ENCODE assay signal across 1 cellular context in genomic region chr7:52009195-52009594, GRCh38.
TF ChIP-seq lines count a peak whose summit lies in the region.

No MANE protein-coding gene starts in this region.

TF ChIP-seq in GM23338, 12 proteins besides CTCF, POLR2A, EP300 and RAD21 (continued from another document):
- TF ChIP-seq, protein P1, sequence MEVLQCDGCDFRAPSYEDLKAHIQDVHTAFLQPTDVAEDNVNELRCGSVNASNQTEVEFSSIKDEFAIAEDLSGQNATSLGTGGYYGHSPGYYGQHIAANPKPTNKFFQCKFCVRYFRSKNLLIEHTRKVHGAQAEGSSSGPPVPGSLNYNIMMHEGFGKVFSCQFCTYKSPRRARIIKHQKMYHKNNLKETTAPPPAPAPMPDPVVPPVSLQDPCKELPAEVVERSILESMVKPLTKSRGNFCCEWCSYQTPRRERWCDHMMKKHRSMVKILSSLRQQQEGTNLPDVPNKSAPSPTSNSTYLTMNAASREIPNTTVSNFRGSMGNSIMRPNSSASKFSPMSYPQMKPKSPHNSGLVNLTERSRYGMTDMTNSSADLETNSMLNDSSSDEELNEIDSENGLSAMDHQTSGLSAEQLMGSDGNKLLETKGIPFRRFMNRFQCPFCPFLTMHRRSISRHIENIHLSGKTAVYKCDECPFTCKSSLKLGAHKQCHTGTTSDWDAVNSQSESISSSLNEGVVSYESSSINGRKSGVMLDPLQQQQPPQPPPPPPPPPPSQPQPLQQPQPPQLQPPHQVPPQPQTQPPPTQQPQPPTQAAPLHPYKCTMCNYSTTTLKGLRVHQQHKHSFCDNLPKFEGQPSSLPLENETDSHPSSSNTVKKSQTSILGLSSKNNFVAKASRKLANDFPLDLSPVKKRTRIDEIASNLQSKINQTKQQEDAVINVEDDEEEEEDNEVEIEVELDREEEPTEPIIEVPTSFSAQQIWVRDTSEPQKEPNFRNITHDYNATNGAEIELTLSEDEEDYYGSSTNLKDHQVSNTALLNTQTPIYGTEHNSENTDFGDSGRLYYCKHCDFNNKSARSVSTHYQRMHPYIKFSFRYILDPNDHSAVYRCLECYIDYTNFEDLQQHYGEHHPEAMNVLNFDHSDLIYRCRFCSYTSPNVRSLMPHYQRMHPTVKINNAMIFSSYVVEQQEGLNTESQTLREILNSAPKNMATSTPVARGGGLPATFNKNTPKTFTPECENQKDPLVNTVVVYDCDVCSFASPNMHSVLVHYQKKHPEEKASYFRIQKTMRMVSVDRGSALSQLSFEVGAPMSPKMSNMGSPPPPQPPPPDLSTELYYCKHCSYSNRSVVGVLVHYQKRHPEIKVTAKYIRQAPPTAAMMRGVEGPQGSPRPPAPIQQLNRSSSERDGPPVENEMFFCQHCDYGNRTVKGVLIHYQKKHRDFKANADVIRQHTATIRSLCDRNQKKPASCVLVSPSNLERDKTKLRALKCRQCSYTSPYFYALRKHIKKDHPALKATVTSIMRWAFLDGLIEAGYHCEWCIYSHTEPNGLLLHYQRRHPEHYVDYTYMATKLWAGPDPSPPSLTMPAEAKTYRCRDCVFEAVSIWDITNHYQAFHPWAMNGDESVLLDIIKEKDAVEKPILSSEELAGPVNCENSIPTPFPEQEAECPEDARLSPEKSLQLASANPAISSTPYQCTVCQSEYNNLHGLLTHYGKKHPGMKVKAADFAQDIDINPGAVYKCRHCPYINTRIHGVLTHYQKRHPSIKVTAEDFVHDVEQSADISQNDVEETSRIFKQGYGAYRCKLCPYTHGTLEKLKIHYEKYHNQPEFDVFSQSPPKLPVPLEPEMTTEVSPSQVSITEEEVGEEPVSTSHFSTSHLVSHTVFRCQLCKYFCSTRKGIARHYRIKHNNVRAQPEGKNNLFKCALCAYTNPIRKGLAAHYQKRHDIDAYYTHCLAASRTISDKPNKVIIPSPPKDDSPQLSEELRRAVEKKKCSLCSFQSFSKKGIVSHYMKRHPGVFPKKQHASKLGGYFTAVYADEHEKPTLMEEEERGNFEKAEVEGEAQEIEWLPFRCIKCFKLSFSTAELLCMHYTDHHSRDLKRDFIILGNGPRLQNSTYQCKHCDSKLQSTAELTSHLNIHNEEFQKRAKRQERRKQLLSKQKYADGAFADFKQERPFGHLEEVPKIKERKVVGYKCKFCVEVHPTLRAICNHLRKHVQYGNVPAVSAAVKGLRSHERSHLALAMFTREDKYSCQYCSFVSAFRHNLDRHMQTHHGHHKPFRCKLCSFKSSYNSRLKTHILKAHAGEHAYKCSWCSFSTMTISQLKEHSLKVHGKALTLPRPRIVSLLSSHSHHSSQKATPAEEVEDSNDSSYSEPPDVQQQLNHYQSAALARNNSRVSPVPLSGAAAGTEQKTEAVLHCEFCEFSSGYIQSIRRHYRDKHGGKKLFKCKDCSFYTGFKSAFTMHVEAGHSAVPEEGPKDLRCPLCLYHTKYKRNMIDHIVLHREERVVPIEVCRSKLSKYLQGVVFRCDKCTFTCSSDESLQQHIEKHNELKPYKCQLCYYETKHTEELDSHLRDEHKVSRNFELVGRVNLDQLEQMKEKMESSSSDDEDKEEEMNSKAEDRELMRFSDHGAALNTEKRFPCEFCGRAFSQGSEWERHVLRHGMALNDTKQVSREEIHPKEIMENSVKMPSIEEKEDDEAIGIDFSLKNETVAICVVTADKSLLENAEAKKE (CRISPR knock-in tag; IDR thresholded peaks at IDR 0.05) = no peak
- TF ChIP-seq JUNB (IDR thresholded peaks at IDR 0.05; ENCODE audit: unreplicated experiment) = no peak
- no peak for TF ChIP-seq NANOG (IDR thresholded peaks at IDR 0.05; ENCODE audit: borderline replicate concordance)
- no peak for TF ChIP-seq ZNF114 (CRISPR knock-in tag; IDR thresholded peaks at IDR 0.05)
- no peak for TF ChIP-seq EZH2 (IDR thresholded peaks at IDR 0.05; ENCODE audit: low read depth, unreplicated experiment)
- TF ChIP-seq ZNF331 (CRISPR knock-in tag; IDR thresholded peaks at IDR 0.05; ENCODE audit: low read depth) = no peak
- no peak for TF ChIP-seq EZH2phosphoT487 (IDR thresholded peaks at IDR 0.05; ENCODE audit: unreplicated experiment)
TF ChIP-seq in GM23338: peak in this region for 0.
